In genomic region chr2:15081356-15081755, GRCh38 we compare ENCODE assay signal across 31 cellular contexts.
"Had no signal": no experiment of that assay in that cellular context is flagged by ENCODE, and none has a peak within 500 bp of the region (broad histone marks: within the 10 kb centered on the region; RNA-seq: fewer than 3 reads in every experiment).

No MANE protein-coding gene starts in this region.

- H3K36me3 ChIP-seq: adrenal gland, esophagus squamous epithelium, gastroesophageal sphincter, heart right ventricle had no signal

- H3K4me3 ChIP-seq: adrenal gland, body of pancreas, esophagus squamous epithelium, gastroesophageal sphincter, heart right ventricle had no signal

- H3K27me3 ChIP-seq: adrenal gland, body of pancreas, esophagus squamous epithelium, gastroesophageal sphincter, heart right ventricle had no signal

- H3K27ac ChIP-seq: adrenal gland, body of pancreas, esophagus squamous epithelium, gastroesophageal sphincter, heart right ventricle had no signal

- DNase-seq: activated CD4-positive, alpha-beta memory T cell treated with anti-CD3 and anti-CD28 coated beads for 36 hours; activated CD4-positive, alpha-beta T cell treated with anti-CD3 and anti-CD28 coated beads for 36 hours; activated CD4-positive, alpha-beta T cell treated with anti-CD3 and anti-CD28 coated beads, Interleukin-2, amount 10 ng/mL, durations not matched to agents 24 days and 14 days; activated CD4-positive, CD25-positive, alpha-beta regulatory T cell; activated CD4-positive, CD25-positive, alpha-beta regulatory T cell treated with anti-CD3 and anti-CD28 coated beads, Interleukin-2, amount 50 U/mL, for 72 hours; activated CD8-positive, alpha-beta memory T cell treated with anti-CD3 and anti-CD28 coated beads, Interleukin-2, amount 10 ng/mL, durations not matched to agents 7 days and 5 days; activated CD8-positive, alpha-beta memory T cell treated with anti-CD3 and anti-CD28 coated beads, Interleukin-2, amount 50 U/mL, for 4 hours; activated CD8-positive, alpha-beta T cell treated with anti-CD3 and anti-CD28 coated beads, Interleukin-2, amount 10 ng/mL, durations not matched to agents 7 days and 5 days; activated effector memory CD4-positive, alpha-beta T cell treated with anti-CD3 and anti-CD28 coated beads, Interleukin-2, amount 50 U/mL, for 16 hours; activated naive CD4-positive, alpha-beta T cell treated with anti-CD3 and anti-CD28 coated beads for 36 hours; activated naive CD8-positive, alpha-beta T cell treated with anti-CD3 and anti-CD28 coated beads for 36 hours; activated naive CD8-positive, alpha-beta T cell treated with anti-CD3 and anti-CD28 coated beads, Interleukin-2, amount 50 U/mL, for 24 hours; activated T-cell treated with anti-CD3 and anti-CD28 coated beads, Interleukin-2, amount 50 U/mL, for 1 hour; activated T-cell treated with anti-CD3 and anti-CD28 coated beads, Interleukin-2, amount 50 U/mL, for 48 hours; adrenal gland; amygdala; aorta; body of pancreas; caudate nucleus; cortex of kidney; dermis blood vessel endothelial cell; effector CD4-positive, alpha-beta T cell; effector memory CD8-positive, alpha-beta T cell; erythroblast; esophagus squamous epithelium; foreskin melanocyte; heart right ventricle; T-helper 17 cell; T1000 had no signal

- ATAC-seq: activated CD4-positive, alpha-beta T cell treated with anti-CD3 and anti-CD28 coated beads for 36 hours; activated CD8-positive, alpha-beta memory T cell treated with anti-CD3 and anti-CD28 coated beads, Interleukin-2, amount 10 ng/mL, durations not matched to agents 7 days and 5 days; activated CD8-positive, alpha-beta T cell treated with anti-CD3 and anti-CD28 coated beads, Interleukin-2, amount 10 ng/mL, durations not matched to agents 7 days and 5 days; activated naive CD8-positive, alpha-beta T cell treated with anti-CD3 and anti-CD28 coated beads, Interleukin-2, amount 50 U/mL, for 24 hours; body of pancreas; effector memory CD8-positive, alpha-beta T cell; gastroesophageal sphincter; heart right ventricle; T-helper 17 cell had no signal

- H3K9me3 ChIP-seq: adrenal gland, body of pancreas, esophagus squamous epithelium, gastroesophageal sphincter, heart right ventricle had no signal

- FAIRE-seq: colon had no signal

- H3K4me1 ChIP-seq: adrenal gland, body of pancreas, esophagus squamous epithelium, gastroesophageal sphincter, heart right ventricle had no signal
